ENCODE assay signal across 7 cellular contexts in the genomic region with DNA sequence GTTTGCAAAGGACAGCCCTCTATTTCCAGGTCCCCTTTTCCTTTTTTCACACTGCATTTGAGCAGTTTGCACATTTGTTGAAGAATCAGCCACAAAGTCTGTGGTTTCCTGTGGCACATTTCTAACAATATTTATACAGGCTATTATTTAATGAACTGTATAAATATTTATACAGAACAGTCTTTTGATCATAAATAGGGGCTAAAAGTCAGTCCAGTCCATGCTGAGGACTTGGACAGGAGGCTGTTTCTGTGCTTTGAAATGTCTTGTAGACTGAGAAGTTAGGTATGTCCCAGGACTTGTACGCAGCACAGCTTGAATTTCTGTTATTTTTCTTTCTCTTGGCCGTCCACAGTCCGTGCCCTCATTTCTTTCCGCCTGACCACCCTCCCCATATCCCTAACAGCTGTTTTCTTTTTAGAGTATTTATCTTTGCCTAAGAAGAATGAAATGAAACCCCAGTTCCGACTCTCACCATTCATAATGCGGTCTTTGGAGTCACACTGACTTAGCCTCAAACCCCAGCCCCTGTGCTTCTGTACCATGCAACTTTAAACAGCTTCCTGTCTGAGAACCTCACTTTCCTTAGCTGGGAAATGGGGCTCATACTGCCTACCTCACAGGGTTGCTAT. TPM values are rescaled to one million over a fixed set of nuclear protein-coding genes. Genes with fewer than 3 reads are reported as not detected.
DNase-seq lines count a peak whose midpoint lies in the region; ATAC-seq and TF ChIP-seq lines count a peak whose summit lies in the region.

No MANE protein-coding gene starts in this region.

- ATAC-seq in GM21390 (IDR thresholded peaks at IDR 0.05; ENCODE audit: unreplicated experiment) (peak; percentile 83), thoracic aorta (ENCODE audit: insufficient number of reproducible peaks, low FRiP score, low read depth) (no peak)

- peak overlapping the region; percentile 16 for H3K4me3 Mint-ChIP-seq in T-helper 2 cell treated with Interferon-gamma antibody and Interleukin-4, amounts not matched to agents 5 μg/mL and 100 μg/mL, for 36 hours

- peaks cover 4% of the 10 kb centered on the region for H3K36me3 Mint-ChIP-seq in T-helper 2 cell treated with Interferon-gamma antibody and Interleukin-4, amounts not matched to agents 5 μg/mL and 100 μg/mL, for 36 hours (ENCODE audit: low read depth)

- H3K27me3 ChIP-seq in kidney epithelial cell (ENCODE audit: control insufficient read depth, insufficient read depth, low read length) (no peaks in the 10 kb centered on the region), thoracic aorta (replicated peaks; ENCODE audit: insufficient read depth) (no peaks in the 10 kb centered on the region)

- H3K36me3 ChIP-seq in kidney epithelial cell (ENCODE audit: control insufficient read depth, insufficient read depth, low read length) (no peaks in the 10 kb centered on the region), thoracic aorta (no peaks in the 10 kb centered on the region)

- no peak overlapping the region for H3K4me3 ChIP-seq in kidney epithelial cell (ENCODE audit: low read depth, low read length)
- H3K4me3 ChIP-seq in thoracic aorta, result peak overlapping the region; percentile 61

- no peak for TF ChIP-seq CTCF in kidney epithelial cell (IDR thresholded peaks at IDR 0.05; ENCODE audit: insufficient read depth, low read length, poor library complexity, severe bottlenecking)
- no peak for TF ChIP-seq CTCF in thoracic aorta (IDR thresholded peaks at IDR 0.05)

- H3K9me3 ChIP-seq in thoracic aorta, result no peaks in the 10 kb centered on the region

- no peaks in the 10 kb centered on the region for H3K27me3 Mint-ChIP-seq in T-helper 2 cell treated with Interferon-gamma antibody and Interleukin-4, amounts not matched to agents 5 μg/mL and 100 μg/mL, for 36 hours (ENCODE audit: low read depth)

- H3K27ac Mint-ChIP-seq in T-helper 2 cell treated with Interferon-gamma antibody and Interleukin-4, amounts not matched to agents 5 μg/mL and 100 μg/mL, for 36 hours, result no peak overlapping the region

- peaks cover 0 to 29% of the 10 kb centered on the region in 2 donors for H3K4me1 ChIP-seq in thoracic aorta (ENCODE audit: control insufficient read depth in 1 of 2, low read depth in 2 of 2)

- peak overlapping the region; percentile 50 to 72 for H3K27ac ChIP-seq in thoracic aorta

- peaks cover 23% of the 10 kb centered on the region for H3K4me1 Mint-ChIP-seq in T-helper 2 cell treated with Interferon-gamma antibody and Interleukin-4, amounts not matched to agents 5 μg/mL and 100 μg/mL, for 36 hours (ENCODE audit: low read depth)

- no peak for DNase-seq in T-helper 2 cell treated with Interferon-gamma antibody and Interleukin-4, amounts not matched to agents 5 μg/mL and 100 μg/mL, for 36 hours (ENCODE audit: low spot score)
- peak; percentile 26 for DNase-seq in kidney epithelial cell (ENCODE audit: low read depth)
- no peak for DNase-seq in thoracic aorta (ENCODE audit: low spot score)
- DNase-seq in amygdala (lab: John Stamatoyannopoulos, UW), result no peak
- DNase-seq in NOMO-1 treated with dmso at 0.1 percent for 144 hours (lab: John Stamatoyannopoulos, UW; ENCODE audit: unreplicated experiment), result no peak
- no peak for DNase-seq in germinal center (ENCODE audit: low spot score)

- no peaks in the 10 kb centered on the region for H3K9me3 Mint-ChIP-seq in T-helper 2 cell treated with Interferon-gamma antibody and Interleukin-4, amounts not matched to agents 5 μg/mL and 100 μg/mL, for 36 hours

RNA-seq across cellular contexts. Expression of a gene that starts 19.7 kb away (rescaled TPM):
- 8.6 and 16.0 TPM in 2 replicates for total RNA-seq in kidney epithelial cell
- 1 to 10 TPM; 6.5 to 9.9 TPM for total RNA-seq in thoracic aorta
